1 cellular context compared by ENCODE assay signal in the genomic region with DNA sequence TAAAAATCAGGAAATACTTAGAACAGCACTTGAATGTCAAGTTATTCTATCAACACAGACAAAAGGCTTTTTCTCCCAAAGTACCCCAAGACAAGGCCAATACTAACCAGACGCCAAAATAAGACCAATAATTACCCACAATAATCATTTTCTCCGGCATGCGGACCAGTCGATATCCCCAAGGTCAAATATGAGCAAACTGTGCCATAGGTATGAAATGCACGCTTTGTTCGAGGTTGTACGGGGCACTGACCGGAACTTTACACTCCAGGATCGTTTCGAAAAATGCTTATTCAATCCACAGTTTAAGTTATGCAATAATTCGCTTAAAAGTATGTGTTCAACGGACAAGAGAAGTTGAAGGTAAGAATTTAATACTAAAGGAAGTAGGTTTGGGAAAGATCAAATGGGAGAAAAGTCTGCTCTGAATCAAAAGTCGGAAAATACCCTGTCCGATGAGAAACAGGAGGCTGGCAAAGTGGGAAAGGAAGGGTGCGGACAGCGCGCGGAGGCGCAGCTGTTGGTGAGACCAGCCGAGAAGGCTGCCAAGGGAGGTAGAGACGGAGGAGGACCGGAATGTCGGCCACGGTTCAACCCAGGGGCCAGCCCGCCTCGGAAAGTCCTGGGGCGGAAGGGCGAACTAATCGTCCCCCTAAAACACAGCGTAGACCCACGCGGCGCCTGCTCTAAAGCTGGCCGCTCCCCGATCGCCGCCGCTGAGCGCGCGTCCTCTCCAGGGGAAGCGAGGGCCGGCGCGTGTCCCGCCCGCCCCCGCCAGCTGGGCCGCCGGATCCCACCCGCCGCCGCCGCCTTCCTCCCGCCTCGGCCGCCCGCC.
TF ChIP-seq lines count a peak whose summit lies in the region.

No MANE protein-coding gene starts in this region.

TF ChIP-seq in A549, 52 proteins besides CTCF, POLR2A, EP300 and RAD21 (continued from another document):
- TF ChIP-seq, protein P1, sequence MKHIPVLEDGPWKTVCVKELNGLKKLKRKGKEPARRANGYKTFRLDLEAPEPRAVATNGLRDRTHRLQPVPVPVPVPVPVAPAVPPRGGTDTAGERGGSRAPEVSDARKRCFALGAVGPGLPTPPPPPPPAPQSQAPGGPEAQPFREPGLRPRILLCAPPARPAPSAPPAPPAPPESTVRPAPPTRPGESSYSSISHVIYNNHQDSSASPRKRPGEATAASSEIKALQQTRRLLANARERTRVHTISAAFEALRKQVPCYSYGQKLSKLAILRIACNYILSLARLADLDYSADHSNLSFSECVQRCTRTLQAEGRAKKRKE (CRISPR knock-in tag; IDR thresholded peaks at IDR 0.05; ENCODE audit: low read depth) = no peak
- TF ChIP-seq, protein P2, sequence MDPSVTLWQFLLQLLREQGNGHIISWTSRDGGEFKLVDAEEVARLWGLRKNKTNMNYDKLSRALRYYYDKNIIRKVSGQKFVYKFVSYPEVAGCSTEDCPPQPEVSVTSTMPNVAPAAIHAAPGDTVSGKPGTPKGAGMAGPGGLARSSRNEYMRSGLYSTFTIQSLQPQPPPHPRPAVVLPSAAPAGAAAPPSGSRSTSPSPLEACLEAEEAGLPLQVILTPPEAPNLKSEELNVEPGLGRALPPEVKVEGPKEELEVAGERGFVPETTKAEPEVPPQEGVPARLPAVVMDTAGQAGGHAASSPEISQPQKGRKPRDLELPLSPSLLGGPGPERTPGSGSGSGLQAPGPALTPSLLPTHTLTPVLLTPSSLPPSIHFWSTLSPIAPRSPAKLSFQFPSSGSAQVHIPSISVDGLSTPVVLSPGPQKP (IDR thresholded peaks at IDR 0.05; ENCODE audit: low read depth, low read length) = no peak
- TF ChIP-seq NR3C1 (IDR thresholded peaks at IDR 0.05) = no peak
- TF ChIP-seq ZC3H11A (IDR thresholded peaks at IDR 0.05) = no peak
- no peak for TF ChIP-seq EHMT2 (IDR thresholded peaks at IDR 0.05; ENCODE audit: low read depth)
- TF ChIP-seq CBX2 (IDR thresholded peaks at IDR 0.05; ENCODE audit: borderline replicate concordance, low read depth) = no peak
- no peak for TF ChIP-seq HOXB13 (CRISPR knock-in tag; IDR thresholded peaks at IDR 0.05; ENCODE audit: low read depth)
- TF ChIP-seq ZFP36 (IDR thresholded peaks at IDR 0.05; ENCODE audit: borderline replicate concordance, partially characterized antibody) = no peak
- TF ChIP-seq HOXA7 (CRISPR knock-in tag; IDR thresholded peaks at IDR 0.05) = no peak
- TF ChIP-seq KDM1A (IDR thresholded peaks at IDR 0.05; ENCODE audit: low read depth) = no peak
- TF ChIP-seq FOSB (CRISPR knock-in tag; IDR thresholded peaks at IDR 0.05) = no peak
TF ChIP-seq in A549: peak in this region for 0.
